ENCODE assay signal across 17 cellular contexts in genomic region chr7:145845345-145845744, GRCh38.
"Had no signal": no experiment of that assay in that cellular context is flagged by ENCODE, and none has a peak within 500 bp of the region (broad histone marks: within the 10 kb centered on the region; RNA-seq: fewer than 3 reads in every experiment).

No MANE protein-coding gene starts in this region.

- H3K9me3 ChIP-seq: colonic mucosa, esophagus muscularis mucosa, left lung, pancreas, thyroid gland had no signal

- H3K27me3 Mint-ChIP-seq: activated naive CD8-positive, alpha-beta T cell treated with anti-CD3 and anti-CD28 coated beads, Interleukin-2, amount 10 ng/mL, durations not matched to agents 7 days and 5 days; brain; naive B cell had no signal

- H3K4me3 ChIP-seq: colonic mucosa, esophagus muscularis mucosa, hepatocyte, left lung, pancreas, thyroid gland had no signal

- H3K27ac Mint-ChIP-seq: activated naive CD8-positive, alpha-beta T cell treated with anti-CD3 and anti-CD28 coated beads, Interleukin-2, amount 10 ng/mL, durations not matched to agents 7 days and 5 days; activated T-helper 1 cell treated with anti-CD3 and anti-CD28 coated beads, Interleukin-12 subunit alpha, Interleukin-12 subunit beta, Interleukin-2, Interleukin-4 antibody, amounts not matched to agents 30 ng/mL and 10 ng/mL and 1 ng/mL, durations not matched to agents 14 hours and 24 hours and 36 hours; brain; naive B cell had no signal

- H3K27me3 ChIP-seq: colonic mucosa, esophagus muscularis mucosa, hepatocyte, left lung, pancreas, thyroid gland had no signal

- H3K4me2 ChIP-seq: hepatocyte had no signal

- H3K36me3 Mint-ChIP-seq: activated naive CD8-positive, alpha-beta T cell treated with anti-CD3 and anti-CD28 coated beads, Interleukin-2, amount 10 ng/mL, durations not matched to agents 7 days and 5 days; brain; naive B cell had no signal

- H3K4me1 ChIP-seq: colonic mucosa, esophagus muscularis mucosa, left lung, pancreas, thyroid gland had no signal

- H3K9me3 Mint-ChIP-seq: naive B cell had no signal

- H3K36me3 ChIP-seq: colonic mucosa, esophagus muscularis mucosa, left lung, pancreas, thyroid gland had no signal

- H3K79me2 ChIP-seq: hepatocyte had no signal

- H2AFZ ChIP-seq: hepatocyte had no signal

- H3K4me1 Mint-ChIP-seq: activated naive CD8-positive, alpha-beta T cell treated with anti-CD3 and anti-CD28 coated beads, Interleukin-2, amount 10 ng/mL, durations not matched to agents 7 days and 5 days; brain had no signal

- DNase-seq: activated CD4-positive, alpha-beta T cell treated with anti-CD3 and anti-CD28 coated beads, Interleukin-2, amount 50 U/mL, for 1 hour; activated CD8-positive, alpha-beta memory T cell treated with anti-CD3 and anti-CD28 coated beads for 24 hours; activated naive CD4-positive, alpha-beta T cell; activated naive CD8-positive, alpha-beta T cell treated with anti-CD3 and anti-CD28 coated beads, Interleukin-2, amount 10 ng/mL, durations not matched to agents 7 days and 5 days; central memory CD4-positive, alpha-beta T cell; colonic mucosa; kidney; left lung; mammary epithelial cell; naive B cell; pancreas; stimulated activated CD4-positive, alpha-beta T cell treated with anti-CD3 and anti-CD28 coated beads, Interleukin-1b, Interleukin-23, amount 100 ng/mL, for 48 hours; thyroid gland had no signal

- ATAC-seq: left lung, pancreas had no signal

- H3K27ac ChIP-seq: colonic mucosa, esophagus muscularis mucosa, hepatocyte, left lung, pancreas, thyroid gland had no signal

- H3K4me3 Mint-ChIP-seq: activated naive CD8-positive, alpha-beta T cell treated with anti-CD3 and anti-CD28 coated beads, Interleukin-2, amount 10 ng/mL, durations not matched to agents 7 days and 5 days; activated T-helper 1 cell treated with anti-CD3 and anti-CD28 coated beads, Interleukin-12 subunit alpha, Interleukin-12 subunit beta, Interleukin-2, Interleukin-4 antibody, amounts not matched to agents 30 ng/mL and 10 ng/mL and 1 ng/mL, durations not matched to agents 14 hours and 24 hours and 36 hours; brain had no signal
